1 cellular context compared by ENCODE assay signal in genomic region chr17:74373838-74374606, GRCh38.
TF ChIP-seq lines count a peak whose summit lies in the region.

No MANE protein-coding gene starts in this region.

TF ChIP-seq in HepG2, 621 proteins besides CTCF, POLR2A, EP300 and RAD21 (continued from another document):
- TF ChIP-seq, protein P1, sequence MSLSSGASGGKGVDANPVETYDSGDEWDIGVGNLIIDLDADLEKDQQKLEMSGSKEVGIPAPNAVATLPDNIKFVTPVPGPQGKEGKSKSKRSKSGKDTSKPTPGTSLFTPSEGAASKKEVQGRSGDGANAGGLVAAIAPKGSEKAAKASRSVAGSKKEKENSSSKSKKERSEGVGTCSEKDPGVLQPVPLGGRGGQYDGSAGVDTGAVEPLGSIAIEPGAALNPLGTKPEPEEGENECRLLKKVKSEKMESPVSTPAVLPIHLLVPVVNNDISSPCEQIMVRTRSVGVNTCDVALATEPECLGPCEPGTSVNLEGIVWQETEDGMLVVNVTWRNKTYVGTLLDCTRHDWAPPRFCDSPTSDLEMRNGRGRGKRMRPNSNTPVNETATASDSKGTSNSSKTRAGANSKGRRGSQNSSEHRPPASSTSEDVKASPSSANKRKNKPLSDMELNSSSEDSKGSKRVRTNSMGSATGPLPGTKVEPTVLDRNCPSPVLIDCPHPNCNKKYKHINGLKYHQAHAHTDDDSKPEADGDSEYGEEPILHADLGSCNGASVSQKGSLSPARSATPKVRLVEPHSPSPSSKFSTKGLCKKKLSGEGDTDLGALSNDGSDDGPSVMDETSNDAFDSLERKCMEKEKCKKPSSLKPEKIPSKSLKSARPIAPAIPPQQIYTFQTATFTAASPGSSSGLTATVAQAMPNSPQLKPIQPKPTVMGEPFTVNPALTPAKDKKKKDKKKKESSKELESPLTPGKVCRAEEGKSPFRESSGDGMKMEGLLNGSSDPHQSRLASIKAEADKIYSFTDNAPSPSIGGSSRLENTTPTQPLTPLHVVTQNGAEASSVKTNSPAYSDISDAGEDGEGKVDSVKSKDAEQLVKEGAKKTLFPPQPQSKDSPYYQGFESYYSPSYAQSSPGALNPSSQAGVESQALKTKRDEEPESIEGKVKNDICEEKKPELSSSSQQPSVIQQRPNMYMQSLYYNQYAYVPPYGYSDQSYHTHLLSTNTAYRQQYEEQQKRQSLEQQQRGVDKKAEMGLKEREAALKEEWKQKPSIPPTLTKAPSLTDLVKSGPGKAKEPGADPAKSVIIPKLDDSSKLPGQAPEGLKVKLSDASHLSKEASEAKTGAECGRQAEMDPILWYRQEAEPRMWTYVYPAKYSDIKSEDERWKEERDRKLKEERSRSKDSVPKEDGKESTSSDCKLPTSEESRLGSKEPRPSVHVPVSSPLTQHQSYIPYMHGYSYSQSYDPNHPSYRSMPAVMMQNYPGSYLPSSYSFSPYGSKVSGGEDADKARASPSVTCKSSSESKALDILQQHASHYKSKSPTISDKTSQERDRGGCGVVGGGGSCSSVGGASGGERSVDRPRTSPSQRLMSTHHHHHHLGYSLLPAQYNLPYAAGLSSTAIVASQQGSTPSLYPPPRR (CRISPR knock-in tag; IDR thresholded peaks at IDR 0.05; ENCODE audit: borderline replicate concordance), result no peak; the same call in 1 of the 2 replicates
- TF ChIP-seq, protein P2, sequence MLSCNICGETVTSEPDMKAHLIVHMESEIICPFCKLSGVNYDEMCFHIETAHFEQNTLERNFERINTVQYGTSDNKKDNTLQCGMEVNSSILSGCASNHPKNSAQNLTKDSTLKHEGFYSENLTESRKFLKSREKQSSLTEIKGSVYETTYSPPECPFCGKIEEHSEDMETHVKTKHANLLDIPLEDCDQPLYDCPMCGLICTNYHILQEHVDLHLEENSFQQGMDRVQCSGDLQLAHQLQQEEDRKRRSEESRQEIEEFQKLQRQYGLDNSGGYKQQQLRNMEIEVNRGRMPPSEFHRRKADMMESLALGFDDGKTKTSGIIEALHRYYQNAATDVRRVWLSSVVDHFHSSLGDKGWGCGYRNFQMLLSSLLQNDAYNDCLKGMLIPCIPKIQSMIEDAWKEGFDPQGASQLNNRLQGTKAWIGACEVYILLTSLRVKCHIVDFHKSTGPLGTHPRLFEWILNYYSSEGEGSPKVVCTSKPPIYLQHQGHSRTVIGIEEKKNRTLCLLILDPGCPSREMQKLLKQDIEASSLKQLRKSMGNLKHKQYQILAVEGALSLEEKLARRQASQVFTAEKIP (CRISPR knock-in tag; IDR thresholded peaks at IDR 0.05; ENCODE audit: borderline replicate concordance), result no peak
- no peak for TF ChIP-seq ZNF138 (CRISPR knock-in tag; IDR thresholded peaks at IDR 0.05; ENCODE audit: low read depth)
- no peak for TF ChIP-seq TRIM22 (IDR thresholded peaks at IDR 0.05)
- no peak for TF ChIP-seq ZNF672 (CRISPR knock-in tag; IDR thresholded peaks at IDR 0.05)
- no peak for TF ChIP-seq SOX6 (IDR thresholded peaks at IDR 0.05)
- TF ChIP-seq SOX6 (CRISPR knock-in tag; IDR thresholded peaks at IDR 0.05), result peak; percentile 86
- peak; percentile 96 for TF ChIP-seq MAZ (IDR thresholded peaks at IDR 0.05; ENCODE audit: borderline replicate concordance, low read depth, low read length)
- peak; percentile 58; the same call in 1 of the 2 replicates for TF ChIP-seq MAZ (CRISPR knock-in tag; IDR thresholded peaks at IDR 0.05; ENCODE audit: low read depth)
- TF ChIP-seq STAT5B (CRISPR knock-in tag; IDR thresholded peaks at IDR 0.05), result no peak
- TF ChIP-seq, protein P3, sequence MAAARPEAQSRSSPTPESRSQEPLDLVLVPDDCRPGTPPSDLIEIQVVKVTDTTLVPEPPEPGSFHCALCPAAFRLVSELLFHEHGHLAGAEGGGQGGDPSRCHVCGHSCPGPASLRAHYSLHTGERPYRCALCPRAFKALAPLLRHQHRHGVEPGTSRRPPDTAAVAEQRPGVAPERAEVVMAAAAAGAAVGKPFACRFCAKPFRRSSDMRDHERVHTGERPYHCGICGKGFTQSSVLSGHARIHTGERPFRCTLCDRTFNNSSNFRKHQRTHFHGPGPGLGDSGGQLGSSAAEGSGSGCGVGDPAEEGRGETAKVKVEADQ (CRISPR knock-in tag; IDR thresholded peaks at IDR 0.05; ENCODE audit: borderline replicate concordance), result peak; percentile 80; the same call in 1 of the 2 replicates
